ENCODE assay signal across 33 cellular contexts in the genomic region with DNA sequence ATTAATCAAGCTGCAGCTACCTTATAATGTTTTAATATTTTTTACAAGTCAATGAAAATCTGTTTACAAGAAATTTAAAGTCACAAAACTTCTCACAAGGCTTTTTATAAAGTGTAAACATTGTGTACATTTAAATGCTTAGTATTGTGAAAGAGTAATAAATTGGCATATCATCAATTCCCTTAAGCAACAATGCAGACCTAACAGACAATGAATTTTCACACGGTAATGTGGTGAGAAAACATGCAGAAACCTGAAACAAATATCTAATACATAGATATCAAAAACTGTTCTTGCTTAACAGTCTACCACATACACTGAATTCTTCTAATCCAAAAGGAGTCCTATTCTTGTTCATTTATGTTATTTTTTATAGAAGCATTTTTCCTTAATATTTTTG.
"Had no signal": no experiment of that assay in that cellular context is flagged by ENCODE, and none has a peak within 500 bp of the region (broad histone marks: within the 10 kb centered on the region; RNA-seq: fewer than 3 reads in every experiment).

No MANE protein-coding gene starts in this region.

- H3K36me3 ChIP-seq: adrenal gland, brain microvascular endothelial cell had no signal

- H3K27ac ChIP-seq: adrenal gland, body of pancreas, brain microvascular endothelial cell, VCaP had no signal

- H3K4me1 ChIP-seq: body of pancreas had no signal

- H3K4me3 ChIP-seq: adrenal gland, body of pancreas had no signal

- ATAC-seq: activated CD8-positive, alpha-beta T cell treated with anti-CD3 and anti-CD28 coated beads for 36 hours; activated naive CD4-positive, alpha-beta T cell treated with anti-CD3 and anti-CD28 coated beads, Interleukin-2, amount 50 U/mL, for 72 hours; activated T-cell treated with anti-CD3 and anti-CD28 coated beads, Interleukin-2, amount 50 U/mL, for 4 hours; activated T-cell treated with anti-CD3 and anti-CD28 coated beads, Interleukin-2, amount 50 U/mL, for 72 hours; activated T-helper 17 cell treated with anti-CD3 and anti-CD28 coated beads, Interleukin-2, amount 50 U/mL, for 72 hours; body of pancreas had no signal

- H3K27me3 ChIP-seq: adrenal gland, body of pancreas, brain microvascular endothelial cell had no signal

- DNase-seq: activated B cell treated with CpG ODN at 0.5 μM for 24 hours; activated CD4-positive, alpha-beta memory T cell treated with anti-CD3 and anti-CD28 coated beads for 36 hours; activated CD4-positive, alpha-beta T cell treated with anti-CD3 and anti-CD28 coated beads for 4 hours; activated CD4-positive, alpha-beta T cell treated with anti-CD3 and anti-CD28 coated beads, Interleukin-2, amount 10 ng/mL, durations not matched to agents 24 days and 14 days; activated CD4-positive, alpha-beta T cell treated with anti-CD3 and anti-CD28 coated beads, Interleukin-2, amount 50 U/mL, for 1 hour; activated CD4-positive, alpha-beta T cell treated with anti-CD3 and anti-CD28 coated beads, Interleukin-2, amount 50 U/mL, for 4 hours; activated CD4-positive, CD25-positive, alpha-beta regulatory T cell treated with anti-CD3 and anti-CD28 coated beads, Interleukin-2, amount 50 U/mL, for 72 hours; activated CD8-positive, alpha-beta memory T cell treated with anti-CD3 and anti-CD28 coated beads, Interleukin-2, amount 50 U/mL, for 4 hours; activated CD8-positive, alpha-beta T cell treated with anti-CD3 and anti-CD28 coated beads for 36 hours; activated effector memory CD4-positive, alpha-beta T cell treated with anti-CD3 and anti-CD28 coated beads, Interleukin-2, amount 50 U/mL, for 16 hours; activated gamma-delta T cell treated with Interleukin-2 at 50 U/mL for 16 hours; activated naive CD4-positive, alpha-beta T cell; activated naive CD4-positive, alpha-beta T cell treated with anti-CD3 and anti-CD28 coated beads for 36 hours; activated naive CD4-positive, alpha-beta T cell treated with anti-CD3 and anti-CD28 coated beads, Interleukin-2, amount 50 U/mL, for 16 hours; activated naive CD8-positive, alpha-beta T cell treated with anti-CD3 and anti-CD28 coated beads for 36 hours; activated T-cell treated with anti-CD3 and anti-CD28 coated beads for 4 hours; activated T-cell treated with anti-CD3 and anti-CD28 coated beads, Interleukin-2, amount 50 U/mL, for 1 hour; activated T-cell treated with anti-CD3 and anti-CD28 coated beads, Interleukin-2, amount 50 U/mL, for 4 hours; activated T-cell treated with anti-CD3 and anti-CD28 coated beads, Interleukin-2, amount 50 U/mL, for 72 hours; adrenal gland; amniotic stem cell; aorta; body of pancreas; brain microvascular endothelial cell; central memory CD4-positive, alpha-beta T cell; T-helper 1 cell; T-helper 2 cell; T-helper 9 cell had no signal

- FAIRE-seq: astrocyte, TTC549 had no signal

- H3K9me3 ChIP-seq: adrenal gland, body of pancreas had no signal
